15 cellular contexts compared by ENCODE assay signal in genomic region chr12:44088647-44089046, GRCh38.
DNase-seq lines count a peak whose midpoint lies in the region; ATAC-seq and TF ChIP-seq lines count a peak whose summit lies in the region.
"Had no signal": no experiment of that assay in that cellular context is flagged by ENCODE, and none has a peak within 500 bp of the region (broad histone marks: within the 10 kb centered on the region; RNA-seq: fewer than 3 reads in every experiment).

No MANE protein-coding gene starts in this region.

- H3K79me2 ChIP-seq in mammary epithelial cell (ENCODE audit: insufficient read depth, low read length) = no peaks in the 10 kb centered on the region

- POLR2A ChIA-PET in T-cell (lab: Charles Lee) = no interaction called here

- WGBS in mammary epithelial cell (ENCODE audit: low coverage, missing lambda C conversion rate) = 100% methylated on average over 1 of the region's 1 CpG

- H3K4me3 Mint-ChIP-seq in T-cell = no peak overlapping the region
- H3K4me3 Mint-ChIP-seq: CD4-positive, alpha-beta memory T cell had no signal

- H2AFZ ChIP-seq in mammary epithelial cell (ENCODE audit: low read depth, low read length) = peak overlapping the region; percentile 39
- H2AFZ ChIP-seq: GM23248 had no signal

- in situ Hi-C loops in mammary epithelial cell (cut with MboI; ENCODE audit: low sequenced_read_pairs in 2 of 2) = no loop called here

- no peaks in the 10 kb centered on the region for H3K9me3 ChIP-seq in mammary epithelial cell (replicated peaks; ENCODE audit: insufficient read depth, low read length)
- H3K9me3 ChIP-seq: A549, BE2C had no signal

- peak overlapping the region; percentile 36 for H3K4me2 ChIP-seq in mammary epithelial cell (ENCODE audit: insufficient read depth, low read depth, low read length)
- H3K4me2 ChIP-seq: A549 had no signal

- ATAC-seq in Right ventricle myocardium inferior (peak; percentile 62), left lobe of liver (peak; percentile 55), T-cell (replicated peaks in 1 of 4) (no peak), HG03460 (IDR thresholded peaks at IDR 0.05; ENCODE audit: unreplicated experiment) (no peak)
- ATAC-seq: A549, GM12878, HCT116 had no signal

- dilution Hi-C loops in mammary epithelial cell (cut with HindIII; ENCODE audit: low sequenced_read_pairs) = no loop called here

- H3K9me3 Mint-ChIP-seq in T-cell = peaks cover 0 to 10% (median 0%) of the 10 kb centered on the region in 3 donors

- H3K36me3 Mint-ChIP-seq in T-cell = peaks cover 24% of the 10 kb centered on the region

- no peak for DNase-seq in Right ventricle myocardium inferior (ENCODE audit: missing footprints)
- no peak for DNase-seq in cardiac septum (ENCODE audit: low spot score)
- DNase-seq in NCI-H69 (lab: John Stamatoyannopoulos, UW) = peak; percentile 51
- DNase-seq in mammary epithelial cell = peak; percentile 37
- DNase-seq in left lobe of liver (ENCODE audit: low spot score) = no peak
- no peak for DNase-seq in T-cell
- DNase-seq: BE2C; CD4-positive, alpha-beta memory T cell; GM23248 had no signal

- no TSS peak for BruUV-seq in mammary epithelial cell (replicated peaks; lab: Mats Ljungman, UMichigan)

- no peaks in the 10 kb centered on the region for H4K20me1 ChIP-seq in mammary epithelial cell (ENCODE audit: insufficient read depth, low read length)

- H3K4me3 ChIP-seq in mammary epithelial cell (replicated peaks in 1 of 3; ENCODE audit: insufficient read depth in 1 of 3, low read depth in 2 of 3, low read length in 3 of 3) = no peak overlapping the region
- H3K4me3 ChIP-seq: A549, GM12878, GM23248 had no signal

- H3K27me3 ChIP-seq in mammary epithelial cell (ENCODE audit: insufficient read depth, low read length) = no peaks in the 10 kb centered on the region
- H3K27me3 ChIP-seq: BE2C had no signal

- H3K27ac ChIP-seq in mammary epithelial cell (ENCODE audit: insufficient read depth, low read depth, low read length) = no peak overlapping the region
- H3K27ac ChIP-seq: A549, C4-2B, GM23248, HL-60 had no signal

- TF ChIP-seq CTCF in mammary epithelial cell (conservative IDR thresholded peaks at IDR 0.05 in 1 of 2, IDR thresholded peaks at IDR 0.05 in 1 of 2; ENCODE audit: extremely low read depth in 1 of 2, insufficient read depth in 1 of 2, low read depth in 1 of 2, low read length in 2 of 2) = no peak

- H3K4me1 Mint-ChIP-seq in T-cell = no peaks in the 10 kb centered on the region

- intact Hi-C loops in Right ventricle myocardium inferior (cut with DNase I) = no loop called here
- intact Hi-C loops in cardiac septum (cut with DNase I) = no loop called here
- intact Hi-C loops in mammary epithelial cell (cut with micrococcal nuclease) = no loop called here

- H3K27me3 Mint-ChIP-seq in T-cell = no peaks in the 10 kb centered on the region
- H3K27me3 Mint-ChIP-seq: CD4-positive, alpha-beta memory T cell had no signal

- H3K9ac ChIP-seq in mammary epithelial cell (ENCODE audit: insufficient read depth, low read length) = no peak overlapping the region
- H3K9ac ChIP-seq: GM23248 had no signal

- peaks cover 6% of the 10 kb centered on the region for H3K4me1 ChIP-seq in mammary epithelial cell (ENCODE audit: insufficient read depth, low read length)
- H3K4me1 ChIP-seq: A549, BE2C had no signal

- CTCF ChIA-PET in mammary epithelial cell (lab: Charles Lee; ENCODE audit: low non-redundant PET) = no interaction called here
- CTCF ChIA-PET in T-cell (lab: Charles Lee) = no interaction called here

- H3K27ac Mint-ChIP-seq in T-cell = no peak overlapping the region
- H3K27ac Mint-ChIP-seq: CD4-positive, alpha-beta memory T cell had no signal

- H3K36me3 ChIP-seq in mammary epithelial cell (ENCODE audit: insufficient read depth, low read length) = no peaks in the 10 kb centered on the region
- H3K36me3 ChIP-seq: BE2C had no signal

Comparison
In these comparisons a context has a peak if more than half of its experiments do, and no peak if none do; other contexts are left out.
1. ATAC-seq: peak in Right ventricle myocardium inferior (single experiment) and left lobe of liver (single experiment); none in T-cell (0 of 4) and HG03460 (single experiment).
2. DNase-seq: peak in NCI-H69 (single experiment) and mammary epithelial cell (single experiment); none in Right ventricle myocardium inferior (single experiment), cardiac septum (single experiment), left lobe of liver (single experiment) and T-cell (0 of 34).